In genomic region chr17:47850692-47851573, GRCh38 we compare ENCODE assay signal across 8 cellular contexts. TPM values are rescaled to one million over a fixed set of nuclear protein-coding genes. Genes with fewer than 3 reads are reported as not detected.
A peak's percentile ranks its signal among the peaks of the same experiment; 100 is the strongest.
DNase-seq lines count a peak whose midpoint lies in the region; ATAC-seq and TF ChIP-seq lines count a peak whose summit lies in the region.

SP6 (minus strand) TSS chr17:47851163; CDS start chr17:47848429, 2,734 bp downstream.

- peak; percentile 97 for DNase-seq in H9
- DNase-seq in NCI-H524 (lab: John Stamatoyannopoulos, UW), result peak; percentile 42 to 63
- peak; percentile 63 for DNase-seq in activated T-cell treated with anti-CD3 and anti-CD28 coated beads for 48 hours (ENCODE audit: low read depth)
- no peak for DNase-seq in esophagus squamous epithelium (lab: John Stamatoyannopoulos, UW)
- peak; percentile 17 for DNase-seq in stromal cell of bone marrow (ENCODE audit: low read depth)
- no peak for DNase-seq in amygdala (lab: John Stamatoyannopoulos, UW)

- H3K23ac ChIP-seq in H9 (ENCODE audit: insufficient read length, low read depth, low read length), result no peak within 1 kb of the TSS

- H3K56ac ChIP-seq in H9 (ENCODE audit: insufficient read length, low read depth, low read length), result no peak within 1 kb of the TSS

- peaks cover 96% of the 10 kb centered on the region for H3K27me3 Mint-ChIP-seq in H9 (ENCODE audit: low read depth)

- H2BK12ac ChIP-seq in H9 (ENCODE audit: insufficient read length, low read depth, low read length), result no peak within 1 kb of the TSS

- H2BK20ac ChIP-seq in H9 (ENCODE audit: low read depth, low read length, poor library complexity, severe bottlenecking), result no peak within 1 kb of the TSS

- H3T11ph ChIP-seq in H9 (ENCODE audit: low read length), result no peak within 1 kb of the TSS

- H3F3A ChIP-seq in neural cell (ENCODE audit: insufficient read depth, low read length, poor library complexity, severe bottlenecking), result no peaks in the 10 kb centered on the region

- no peaks in the 10 kb centered on the region for H3K79me1 ChIP-seq in H9 (ENCODE audit: insufficient read depth, low read depth, low read length, poor library complexity, severe bottlenecking)

- peaks cover 47 to 52% of the 10 kb centered on the region in 2 experiments for H3K4me1 Mint-ChIP-seq in H9

- ATAC-seq in HG02973 (IDR thresholded peaks at IDR 0.05; ENCODE audit: unreplicated experiment), result no peak

- no peak for TF ChIP-seq EP300 in neural cell (conservative IDR thresholded peaks at IDR 0.05; ENCODE audit: poor library complexity, severe bottlenecking)

- no peak for TF ChIP-seq RAD21 in neural cell (conservative IDR thresholded peaks at IDR 0.05)

- intact Hi-C loops in esophagus squamous epithelium (cut with DNase I), result no loop called here

- TF ChIP-seq POLR2A in esophagus squamous epithelium (IDR thresholded peaks at IDR 0.05), result peak in 1 of 4 donors; percentile 66

- no peaks in the 10 kb centered on the region; a peak in 2 of 5 replicates for H3K9me3 Mint-ChIP-seq in H9

- H2AFZ ChIP-seq in H9 (ENCODE audit: low read length), result no peak within 1 kb of the TSS
- no peak within 1 kb of the TSS for H2AFZ ChIP-seq in neural cell (ENCODE audit: low read depth, low read length)

- H3K36me3 ChIP-seq in esophagus squamous epithelium (no peaks in the 10 kb centered on the region), neural cell (ENCODE audit: insufficient read depth, low read length) (no peaks in the 10 kb centered on the region)

- peak within 1 kb of the TSS; percentile 29 for H3K18ac ChIP-seq in H9 (ENCODE audit: insufficient read length, low read depth, low read length)

- H4K5ac ChIP-seq in H9 (ENCODE audit: insufficient read length, low read depth, low read length), result no peak within 1 kb of the TSS

- H3K9me2 ChIP-seq in neural cell (ENCODE audit: insufficient read depth, low read length), result no peaks in the 10 kb centered on the region

- H3K4me2 ChIP-seq in H9 (ENCODE audit: insufficient read depth, insufficient read length, low read length) (peak within 1 kb of the TSS; percentile 75), neural cell (ENCODE audit: low read length) (no peak within 1 kb of the TSS)

- no peak within 1 kb of the TSS for H3K4ac ChIP-seq in H9 (ENCODE audit: low read depth, low read length)

- peak within 1 kb of the TSS; percentile 48 to 70 (median 52) for H3K4me3 ChIP-seq in esophagus squamous epithelium
- peak within 1 kb of the TSS; percentile 69 for H3K4me3 ChIP-seq in neural cell (ENCODE audit: low read length)

- peaks cover 0 to 2% (median 0%) of the 10 kb centered on the region in 3 experiments; a peak in 1 of 7 replicates for H3K36me3 Mint-ChIP-seq in H9 (ENCODE audit: insufficient read depth in 1 of 3, low read depth in 3 of 3)

- H2BK15ac ChIP-seq in H9 (ENCODE audit: low read depth, low read length), result no peak within 1 kb of the TSS

- no CpG with 5 or more reads among the region's 71 CpGs for WGBS in H9 (ENCODE audit: extremely low coverage, insufficient read length, low lambda C conversion rate)
- 13 to 17% methylated on average over 11 to 23 of the region's 71 CpGs for WGBS in esophagus squamous epithelium, 2 donors

- no peak within 1 kb of the TSS for H4K8ac ChIP-seq in H9 (replicated peaks; ENCODE audit: insufficient read length, low read depth, low read length)

- H3K14ac ChIP-seq in H9 (ENCODE audit: insufficient read depth, low read length), result peak within 1 kb of the TSS; percentile 29; the same call in 1 of the 2 replicates

- H3K4me3 Mint-ChIP-seq in H9, result peak within 1 kb of the TSS; percentile 62 to 83

- H3K27me3 ChIP-seq in H9 (ENCODE audit: insufficient read depth, low read length), result peaks cover 66% of the 10 kb centered on the region
- H3K27me3 ChIP-seq in esophagus squamous epithelium, result peaks cover 16 to 99% (median 37%) of the 10 kb centered on the region in 4 donors
- peaks cover 100% of the 10 kb centered on the region for H3K27me3 ChIP-seq in neural cell (ENCODE audit: insufficient read depth, low read depth, low read length)

- peak within 1 kb of the TSS; percentile 20 for H3K9ac ChIP-seq in H9 (ENCODE audit: extremely low read depth, insufficient read length, low read length)
- peak within 1 kb of the TSS; percentile 55 for H3K9ac ChIP-seq in neural cell (ENCODE audit: low read length)

- no peaks in the 10 kb centered on the region for H3K79me2 ChIP-seq in H9 (ENCODE audit: insufficient read depth, low read length)
- no peaks in the 10 kb centered on the region for H3K79me2 ChIP-seq in neural cell (replicated peaks; ENCODE audit: insufficient read depth, low read length)

- H3K9me3 ChIP-seq in H9 (ENCODE audit: control insufficient read depth, low read depth, low read length), result no peaks in the 10 kb centered on the region
- H3K9me3 ChIP-seq in esophagus squamous epithelium, result no peaks in the 10 kb centered on the region
- no peaks in the 10 kb centered on the region for H3K9me3 ChIP-seq in neural cell (ENCODE audit: low read length)

- H2AK5ac ChIP-seq in H9 (ENCODE audit: insufficient read length, low read length), result no peak within 1 kb of the TSS

- H3K27ac ChIP-seq in H9 (ENCODE audit: insufficient read length, low read depth, low read length) (no peak within 1 kb of the TSS), esophagus squamous epithelium (peak within 1 kb of the TSS in 3 of 4 donors; percentile 78 to 81 (median 79)), neural cell (ENCODE audit: low read length) (no peak within 1 kb of the TSS)

- H4K91ac ChIP-seq in H9 (ENCODE audit: insufficient read length, low read depth, low read length), result no peak within 1 kb of the TSS

- H3K23me2 ChIP-seq in H9 (ENCODE audit: insufficient read length, low read depth, low read length, poor library complexity, severe bottlenecking), result peaks cover 27% of the 10 kb centered on the region

- H2BK120ac ChIP-seq in H9 (ENCODE audit: low read depth, low read length, poor library complexity, severe bottlenecking), result no peak within 1 kb of the TSS

- H3K4me1 ChIP-seq in H9 (ENCODE audit: insufficient read depth, low read length), result peaks cover 7% of the 10 kb centered on the region
- H3K4me1 ChIP-seq in esophagus squamous epithelium, result peaks cover 19 to 56% (median 29%) of the 10 kb centered on the region in 3 donors

- TF ChIP-seq CTCF in H9 (conservative IDR thresholded peaks at IDR 0.05) (peak; percentile 37; the same call in 2 of the 3 replicates), esophagus squamous epithelium (IDR thresholded peaks at IDR 0.05) (peak in 3 of 6 experiments; percentile 4 to 40 (median 25)), neural cell (IDR thresholded peaks at IDR 0.05; ENCODE audit: poor library complexity, severe bottlenecking) (peak; percentile 43)

- H3K27ac Mint-ChIP-seq in H9, result no peak within 1 kb of the TSS; a peak in 1 of 7 replicates

- H4K20me1 ChIP-seq in H9 (ENCODE audit: control insufficient read depth, insufficient read depth, insufficient read length) (no peaks in the 10 kb centered on the region), neural cell (ENCODE audit: insufficient read depth) (no peaks in the 10 kb centered on the region)

- no peak within 1 kb of the TSS for H2BK5ac ChIP-seq in H9 (ENCODE audit: insufficient read length, low read length)

TF ChIP-seq in neural cell, 6 proteins besides CTCF, POLR2A, EP300 and RAD21:
- TF ChIP-seq SMC3 (conservative IDR thresholded peaks at IDR 0.05; ENCODE audit: poor library complexity), result peak; percentile 22
- peak; percentile 66 for TF ChIP-seq EZH2 (IDR thresholded peaks at IDR 0.05; ENCODE audit: borderline replicate concordance, insufficient read depth, low read length, poor library complexity, severe bottlenecking)
- peak; percentile 37 for TF ChIP-seq POLR2AphosphoS5 (IDR thresholded peaks at IDR 0.05)
- TF ChIP-seq MXI1 (conservative IDR thresholded peaks at IDR 0.05; ENCODE audit: poor library complexity, severe bottlenecking), result no peak

RNA-seq across cellular contexts. Expression of gene SP6, which starts in this region (rescaled TPM):
- total RNA-seq in H9 (2021), result 0.90 and 0.92 TPM in 2 replicates
- 1 to 10 TPM; 1.1 to 6.4 (median 3.8) TPM for total RNA-seq in esophagus squamous epithelium
- 0.42 and 0.44 TPM in 2 replicates for polyA plus RNA-seq in neural cell
- polyA minus RNA-seq in neural cell, result 0.73 and 1.0 TPM in 2 replicates

Comparison
In these comparisons a context has a peak if more than half of its experiments do, and no peak if none do; other contexts are left out.
1. Peak in DNase-seq, H3K9ac ChIP-seq and H3K4me2 ChIP-seq in H9; RNA of the gene not detected or under 1 TPM.
2. DNase-seq: peak in NCI-H524 (2 of 2), activated T-cell treated with anti-CD3 and anti-CD28 coated beads for 48 hours (single experiment) and stromal cell of bone marrow (single experiment); none in esophagus squamous epithelium (single experiment) and amygdala (0 of 56).
3. H3K27ac ChIP-seq: peak in esophagus squamous epithelium (3 of 4); none in H9 (single experiment) and neural cell (single experiment).